14 cellular contexts compared by ENCODE assay signal in the genomic region with DNA sequence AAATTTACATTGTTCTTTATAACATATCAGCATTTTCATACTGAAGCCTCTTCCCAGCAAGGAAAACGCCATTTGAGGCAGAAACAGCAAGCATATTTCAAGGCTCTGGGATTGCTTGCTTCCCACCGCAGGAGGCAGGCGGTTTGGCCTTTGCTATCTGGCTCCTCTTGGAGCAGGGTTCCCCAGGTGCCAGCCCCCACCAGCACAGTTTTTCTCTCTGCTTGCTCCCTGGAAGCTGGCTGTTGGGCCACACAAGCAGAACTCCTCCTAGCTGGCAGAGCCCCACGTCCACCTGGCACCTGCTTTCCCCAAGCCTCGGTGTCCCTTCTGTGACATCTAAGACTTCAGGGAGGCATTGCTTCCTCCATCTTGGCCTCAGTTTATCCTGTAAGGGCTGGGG. TPM values are rescaled to one million over a fixed set of nuclear protein-coding genes. Genes with fewer than 3 reads are reported as not detected.
DNase-seq lines count a peak whose midpoint lies in the region; ATAC-seq and TF ChIP-seq lines count a peak whose summit lies in the region.
"Had no signal": no experiment of that assay in that cellular context is flagged by ENCODE, and none has a peak within 500 bp of the region (broad histone marks: within the 10 kb centered on the region; RNA-seq: fewer than 3 reads in every experiment).

No MANE protein-coding gene starts in this region.

- peak overlapping the region; percentile 11 for H3K27ac Mint-ChIP-seq in activated CD8-positive, alpha-beta memory T cell treated with anti-CD3 and anti-CD28 coated beads, Interleukin-2, amount 10 ng/mL, durations not matched to agents 7 days and 5 days
- H3K27ac Mint-ChIP-seq in T-helper 17 cell = peak overlapping the region; percentile 78
- peak overlapping the region; percentile 88 to 97 (median 93) for H3K27ac Mint-ChIP-seq in immature natural killer cell

- no peak for TF ChIP-seq CTCF in thyroid gland (IDR thresholded peaks at IDR 0.05)

- no peaks in the 10 kb centered on the region for H3K27me3 Mint-ChIP-seq in activated CD8-positive, alpha-beta memory T cell treated with anti-CD3 and anti-CD28 coated beads, Interleukin-2, amount 10 ng/mL, durations not matched to agents 7 days and 5 days
- H3K27me3 Mint-ChIP-seq in T-helper 17 cell = no peaks in the 10 kb centered on the region
- H3K27me3 Mint-ChIP-seq in immature natural killer cell (ENCODE audit: low read depth in 3 of 3) = peaks cover 7 to 25% (median 13%) of the 10 kb centered on the region in 3 donors

- no peak overlapping the region for H3K27ac ChIP-seq in trophoblast cell (ENCODE audit: low read depth, low read length)
- H3K27ac ChIP-seq in thyroid gland = no peak overlapping the region
- H3K27ac ChIP-seq: 22Rv1 had no signal

- H3K4me1 ChIP-seq in trophoblast cell (ENCODE audit: control insufficient read depth in 1 of 2, insufficient read depth in 2 of 2, low read length in 2 of 2) (no peaks in the 10 kb centered on the region), thyroid gland (peaks cover 28 to 63% of the 10 kb centered on the region in 2 donors)

- H2AFZ ChIP-seq in trophoblast cell (ENCODE audit: insufficient read depth, low read length, poor library complexity) = no peak overlapping the region

- H3K4ac ChIP-seq in trophoblast cell (ENCODE audit: low read depth, low read length) = peak overlapping the region; percentile 48

- H3K27me3 ChIP-seq in trophoblast cell (ENCODE audit: insufficient read depth, low read length) = no peaks in the 10 kb centered on the region
- no peaks in the 10 kb centered on the region for H3K27me3 ChIP-seq in thyroid gland
- H3K27me3 ChIP-seq in MG63 = no peaks in the 10 kb centered on the region

- no peak overlapping the region for H3K23ac ChIP-seq in trophoblast cell (ENCODE audit: low read length)

- H3K4me3 Mint-ChIP-seq in activated CD8-positive, alpha-beta memory T cell treated with anti-CD3 and anti-CD28 coated beads, Interleukin-2, amount 10 ng/mL, durations not matched to agents 7 days and 5 days = no peak overlapping the region
- H3K4me3 Mint-ChIP-seq in T-helper 17 cell (no peak overlapping the region), immature natural killer cell (peak overlapping the region in 4 of 5 donors; percentile 67 to 79 (median 70))

- WGBS in trophoblast cell (ENCODE audit: extremely low coverage, insufficient coverage, insufficient read length) = no CpG with 5 or more reads among the region's 5 CpGs
- 89 to 92% methylated on average over 5 of the region's 5 CpGs for WGBS in thyroid gland, 2 donors

- TF ChIP-seq POLR2A in thyroid gland (IDR thresholded peaks at IDR 0.05) = no peak

- H3K9me3 Mint-ChIP-seq in activated CD8-positive, alpha-beta memory T cell treated with anti-CD3 and anti-CD28 coated beads, Interleukin-2, amount 10 ng/mL, durations not matched to agents 7 days and 5 days (ENCODE audit: low read depth) = no peaks in the 10 kb centered on the region
- no peaks in the 10 kb centered on the region for H3K9me3 Mint-ChIP-seq in immature natural killer cell

- H3K9me3 ChIP-seq in T-helper 17 cell (ENCODE audit: control insufficient read depth, low read length, poor library complexity, severe bottlenecking) (no peaks in the 10 kb centered on the region), trophoblast cell (ENCODE audit: insufficient read depth, low read depth, low read length) (no peaks in the 10 kb centered on the region), thyroid gland (no peaks in the 10 kb centered on the region), MG63 (no peaks in the 10 kb centered on the region)

- H3K14ac ChIP-seq in trophoblast cell (ENCODE audit: low read length) = no peak overlapping the region

- no peaks in the 10 kb centered on the region for H3K79me1 ChIP-seq in trophoblast cell (ENCODE audit: low read length)

- peaks cover 5% of the 10 kb centered on the region for H3K36me3 Mint-ChIP-seq in activated CD8-positive, alpha-beta memory T cell treated with anti-CD3 and anti-CD28 coated beads, Interleukin-2, amount 10 ng/mL, durations not matched to agents 7 days and 5 days
- H3K36me3 Mint-ChIP-seq in T-helper 17 cell (ENCODE audit: low read depth) (no peaks in the 10 kb centered on the region), immature natural killer cell (no peaks in the 10 kb centered on the region)

- H2BK120ac ChIP-seq in trophoblast cell (ENCODE audit: insufficient read depth, low read length, poor library complexity) = no peak overlapping the region

- no peak for ATAC-seq in activated CD8-positive, alpha-beta memory T cell treated with anti-CD3 and anti-CD28 coated beads, Interleukin-2, amount 10 ng/mL, durations not matched to agents 7 days and 5 days
- no peak for ATAC-seq in T-helper 17 cell
- ATAC-seq: Right ventricle myocardium inferior had no signal

- intact Hi-C loops in thyroid gland (cut with DNase I) = no loop called here

- CTCF ChIA-PET in activated CD8-positive, alpha-beta memory T cell treated with anti-CD3 and anti-CD28 coated beads, Interleukin-2, amount 10 ng/mL, durations not matched to agents 7 days and 5 days (lab: Charles Lee) = no interaction called here

- H4K8ac ChIP-seq in trophoblast cell (ENCODE audit: low read depth, low read length) = no peak overlapping the region

- no peak overlapping the region for H4K91ac ChIP-seq in trophoblast cell (ENCODE audit: low read depth, low read length)

- H2BK5ac ChIP-seq in trophoblast cell (ENCODE audit: low read depth, low read length, poor library complexity) = no peak overlapping the region

- peaks cover 41% of the 10 kb centered on the region for H3K4me1 Mint-ChIP-seq in activated CD8-positive, alpha-beta memory T cell treated with anti-CD3 and anti-CD28 coated beads, Interleukin-2, amount 10 ng/mL, durations not matched to agents 7 days and 5 days
- peaks cover 47% of the 10 kb centered on the region for H3K4me1 Mint-ChIP-seq in T-helper 17 cell
- H3K4me1 Mint-ChIP-seq in immature natural killer cell = peaks cover 85 to 96% of the 10 kb centered on the region in 2 donors

- H3K4me2 ChIP-seq in trophoblast cell (ENCODE audit: low read length) = no peak overlapping the region

- no peak overlapping the region for H2BK12ac ChIP-seq in trophoblast cell (ENCODE audit: low read length)

- no peak overlapping the region for H4K12ac ChIP-seq in trophoblast cell (ENCODE audit: low read depth, low read length)

- H3K4me3 ChIP-seq in trophoblast cell (ENCODE audit: low read depth, low read length) = no peak overlapping the region
- H3K4me3 ChIP-seq in thyroid gland (replicated peaks in 1 of 3) = no peak overlapping the region
- no peak overlapping the region for H3K4me3 ChIP-seq in MG63

- H3K18ac ChIP-seq in trophoblast cell (ENCODE audit: low read length) = no peak overlapping the region

- no peak overlapping the region for H3K9ac ChIP-seq in trophoblast cell (ENCODE audit: low read length)

- H3K79me2 ChIP-seq in trophoblast cell (ENCODE audit: control insufficient read depth, insufficient read depth, low read length, poor library complexity) = peaks cover 49% of the 10 kb centered on the region

- no peak for DNase-seq in activated CD8-positive, alpha-beta memory T cell treated with anti-CD3 and anti-CD28 coated beads, Interleukin-2, amount 10 ng/mL, durations not matched to agents 7 days and 5 days
- no peak for DNase-seq in activated CD8-positive, alpha-beta memory T cell treated with anti-CD3 and anti-CD28 coated beads, Interleukin-2, amount 50 U/mL, for 4 hours
- DNase-seq in T-helper 17 cell (no peak), immature natural killer cell (no peak), trophoblast cell (no peak), thyroid gland (no peak), MG63 (no peak), DMS53 (lab: John Stamatoyannopoulos, UW) (no peak)
- DNase-seq: GOT3, MM.1S, NCI-H187 treated with DMSO at 0.1 percent for 48 hours, NCI-H446 had no signal

- no peak overlapping the region for H2AK5ac ChIP-seq in trophoblast cell (ENCODE audit: low read length)

- peaks cover 0 to 4% of the 10 kb centered on the region in 2 experiments for H3K36me3 ChIP-seq in trophoblast cell (ENCODE audit: control insufficient read depth in 1 of 2, insufficient read depth in 2 of 2, low read length in 2 of 2)
- no peaks in the 10 kb centered on the region for H3K36me3 ChIP-seq in thyroid gland
- peaks cover 29% of the 10 kb centered on the region for H3K36me3 ChIP-seq in MG63

RNA-seq across cellular contexts. Expression of gene GATAD2A, which starts 16.7 kb away (rescaled TPM):
- total RNA-seq in activated CD8-positive, alpha-beta memory T cell treated with anti-CD3 and anti-CD28 coated beads, Interleukin-2, amount 10 ng/mL, durations not matched to agents 7 days and 5 days = 100 to 1,000 TPM; 159 to 161 TPM
- total RNA-seq in T-helper 17 cell = 100 to 1,000 TPM; 129 to 153 TPM
- 10 to 100 TPM in 2 of 3 donors, 1 to 10 TPM in 1; 8.8 to 48.5 (median 21.0) TPM for polyA plus RNA-seq in immature natural killer cell
- polyA plus RNA-seq in trophoblast cell (2013) = 115 and 116 TPM in 2 replicates
- total RNA-seq in thyroid gland = 10 to 100 TPM; 33.2 to 82.4 (median 51.8) TPM
- 46.3 and 69.1 TPM in 2 replicates for total RNA-seq in MG63 (2014; rRNA removed; shearing (Covaris generic); ENCODE audit: low replicate concordance)

Comparison
In these comparisons a context has a peak if more than half of its experiments do, and no peak if none do; other contexts are left out.
1. H3K27ac Mint-ChIP-seq: peak in every context shown above with its lines; median percentile 93 in immature natural killer cell; 78 in T-helper 17 cell; 11 in activated CD8-positive, alpha-beta memory T cell treated with anti-CD3 and anti-CD28 coated beads, Interleukin-2, amount 10 ng/mL, durations not matched to agents 7 days and 5 days.
2. H3K4me3 Mint-ChIP-seq: peak in immature natural killer cell (4 of 5); none in activated CD8-positive, alpha-beta memory T cell treated with anti-CD3 and anti-CD28 coated beads, Interleukin-2, amount 10 ng/mL, durations not matched to agents 7 days and 5 days (single experiment) and T-helper 17 cell (single experiment).